In the genomic region with DNA sequence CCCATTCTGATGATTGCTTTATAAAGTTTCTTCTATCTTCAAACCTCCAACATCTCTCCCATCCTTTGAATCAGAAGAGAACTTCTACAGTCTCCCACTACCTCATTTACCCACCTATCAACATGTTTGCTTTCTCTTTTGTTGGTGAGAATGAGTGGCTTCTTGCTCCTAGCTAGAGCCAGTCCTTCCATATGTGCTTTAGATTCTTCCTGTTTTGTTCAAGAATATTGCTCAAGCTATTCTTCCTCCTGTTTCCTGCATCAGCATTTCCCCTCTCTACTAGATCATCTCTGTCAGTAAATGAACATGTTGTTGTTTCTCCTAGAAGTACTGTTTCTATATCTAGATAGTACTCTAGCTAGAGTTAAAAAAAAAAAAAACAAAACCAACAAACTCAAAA, we compare ENCODE assay signal across 13 cellular contexts. TPM values are rescaled to one million over a fixed set of nuclear protein-coding genes. Genes with fewer than 3 reads are reported as not detected.
DNase-seq lines count a peak whose midpoint lies in the region; ATAC-seq and TF ChIP-seq lines count a peak whose summit lies in the region.
"Had no signal": no experiment of that assay in that cellular context is flagged by ENCODE, and none has a peak within 500 bp of the region (broad histone marks: within the 10 kb centered on the region; RNA-seq: fewer than 3 reads in every experiment).

No MANE protein-coding gene starts in this region.

- DNase-seq in MV-4-11 (lab: John Stamatoyannopoulos, UW) (peak; percentile 76), caudate nucleus (lab: John Stamatoyannopoulos, UW) (no peak), naive B cell (no peak), glomerular visceral epithelial cell (ENCODE audit: extremely low spot score) (no peak), D341Med (ENCODE audit: low spot score) (no peak), mesendoderm (no peak)
- DNase-seq: anterior cingulate cortex; effector CD8-positive, alpha-beta T cell had no signal

- H3K4ac ChIP-seq in mesendoderm (ENCODE audit: low read depth, low read length): no peak overlapping the region

- peaks cover 4% of the 10 kb centered on the region; the same call in 1 of the 2 replicates for H3F3A ChIP-seq in DOHH2 (ENCODE audit: control insufficient read depth, insufficient read depth)

- no peak overlapping the region for H2BK15ac ChIP-seq in mesendoderm (replicated peaks; ENCODE audit: low read depth)

- H4K8ac ChIP-seq in mesendoderm (ENCODE audit: low read depth, low read length): no peak overlapping the region

- H3K9me2 ChIP-seq in DOHH2 (replicated peaks; ENCODE audit: control insufficient read depth, low read length): no peaks in the 10 kb centered on the region

- no peak overlapping the region for H4K5ac ChIP-seq in mesendoderm (ENCODE audit: low read length)

- no peak overlapping the region for H3K18ac ChIP-seq in mesendoderm (ENCODE audit: low read length)

- H3K27me3 ChIP-seq in DOHH2 (ENCODE audit: control insufficient read depth, low read length) (no peaks in the 10 kb centered on the region), mesendoderm (ENCODE audit: insufficient read depth, low read length, poor library complexity) (no peaks in the 10 kb centered on the region)

- ATAC-seq in naive B cell (ENCODE audit: low read depth in 2 of 2) (peak; percentile 41 to 43), esophagus mucosa (no peak)

- H2AK5ac ChIP-seq in mesendoderm (ENCODE audit: low read length): no peak overlapping the region

- H3K27ac ChIP-seq in DOHH2 (ENCODE audit: low read depth, low read length) (no peak overlapping the region), caudate nucleus (ENCODE audit: low read depth, low read length) (peak overlapping the region; percentile 9), mesendoderm (ENCODE audit: low read depth, low read length) (no peak overlapping the region)
- H3K27ac ChIP-seq: C4-2B, RWPE1 had no signal

- peaks cover 9 to 29% (median 17%) of the 10 kb centered on the region in 3 donors for H3K4me1 Mint-ChIP-seq in naive B cell

- H3K9ac ChIP-seq in mesendoderm (ENCODE audit: low read length): no peak overlapping the region

- no peak overlapping the region for H2BK5ac ChIP-seq in mesendoderm (ENCODE audit: low read length)

- H3K9me3 Mint-ChIP-seq in naive B cell: no peaks in the 10 kb centered on the region
- H3K9me3 Mint-ChIP-seq: mesothelial cell of epicardium had no signal

- H3K4me2 ChIP-seq in DOHH2 (ENCODE audit: low read length): peak overlapping the region; percentile 11; the same call in 1 of the 2 replicates
- H3K4me2 ChIP-seq in mesendoderm (ENCODE audit: low read length): no peak overlapping the region

- no peaks in the 10 kb centered on the region for H3K36me3 Mint-ChIP-seq in naive B cell
- H3K36me3 Mint-ChIP-seq: mesothelial cell of epicardium had no signal

- peaks cover 30% of the 10 kb centered on the region for H3K4me1 ChIP-seq in DOHH2 (ENCODE audit: control insufficient read depth, low read length)
- H3K4me1 ChIP-seq in mesendoderm (ENCODE audit: control insufficient read depth, low read depth, low read length): no peaks in the 10 kb centered on the region

- no peaks in the 10 kb centered on the region for H3K9me3 ChIP-seq in DOHH2 (ENCODE audit: control insufficient read depth, insufficient read depth, low read length)

- H3K4me3 ChIP-seq in DOHH2 (ENCODE audit: low read length) (no peak overlapping the region), mesendoderm (ENCODE audit: low read length) (no peak overlapping the region)

- H3K27me3 Mint-ChIP-seq in naive B cell: no peaks in the 10 kb centered on the region

- no peak overlapping the region for H3K4me3 Mint-ChIP-seq in naive B cell
- H3K4me3 Mint-ChIP-seq: mesothelial cell of epicardium had no signal

- H3K27ac Mint-ChIP-seq in naive B cell: no peak overlapping the region
- H3K27ac Mint-ChIP-seq: mesothelial cell of epicardium had no signal

- H3K36me3 ChIP-seq in DOHH2 (ENCODE audit: control insufficient read depth, low read length) (peaks cover 14% of the 10 kb centered on the region), mesendoderm (ENCODE audit: control insufficient read depth, insufficient read depth, low read length) (no peaks in the 10 kb centered on the region)

- H3K79me2 ChIP-seq in DOHH2 (ENCODE audit: control insufficient read depth, low read length) (peaks cover 99% of the 10 kb centered on the region), mesendoderm (ENCODE audit: control insufficient read depth, insufficient read depth, low read length) (no peaks in the 10 kb centered on the region)

- H3K23ac ChIP-seq in mesendoderm (ENCODE audit: low read length): no peak overlapping the region

- H3K79me1 ChIP-seq in mesendoderm (ENCODE audit: low read length): peaks cover 2% of the 10 kb centered on the region

- 0 out of 2 replicates have a peak, but pooled peaks cover 3% of the 10 kb centered on the region for H4K20me1 ChIP-seq in DOHH2 (ENCODE audit: control insufficient read depth, insufficient read depth, low read depth, low read length)

- no peak overlapping the region for H2BK120ac ChIP-seq in mesendoderm (ENCODE audit: low read depth, low read length)

- TF ChIP-seq CTCF in DOHH2 (IDR thresholded peaks at IDR 0.05; ENCODE audit: low read depth, low read length, poor library complexity, severe bottlenecking): no peak

- no peak overlapping the region for H3K56ac ChIP-seq in mesendoderm (ENCODE audit: low read length)

RNA-seq across cellular contexts. Expression of gene ATF6, which starts 6.3 kb away (rescaled TPM):
- 10 to 100 TPM; 12.0 to 15.3 (median 14.3) TPM for polyA plus RNA-seq in naive B cell (ENCODE audit: low read depth in 6 of 6)
- 11.4 TPM for total RNA-seq in esophagus mucosa
- polyA plus RNA-seq in mesendoderm (2013, experiment 1 of 2): 7.8 TPM
- polyA plus RNA-seq in mesendoderm (2013, experiment 2 of 2): 7.8 TPM

RNA-seq across cellular contexts. Expression of gene DUSP12, which starts 22.8 kb away (rescaled TPM):
- 100 to 1,000 TPM in 1 of 6 donors, 10 to 100 TPM in 5; 58.2 to 109 (median 66.5) TPM for polyA plus RNA-seq in naive B cell (ENCODE audit: low read depth in 6 of 6)
- total RNA-seq in esophagus mucosa: 13.0 TPM
- 43.9 TPM for polyA plus RNA-seq in mesendoderm (2013, experiment 1 of 2)
- 44.2 TPM for polyA plus RNA-seq in mesendoderm (2013, experiment 2 of 2)

RNA-seq across cellular contexts. Expression of gene FCRLB, which starts 51.1 kb away (rescaled TPM):
- polyA plus RNA-seq in naive B cell (ENCODE audit: low read depth in 6 of 6): 1 to 10 TPM; 3.9 to 7.3 (median 5.3) TPM
- 0.72 TPM for total RNA-seq in esophagus mucosa
- 0.20 TPM for polyA plus RNA-seq in mesendoderm (2013, experiment 1 of 2)
- 0.11 TPM for polyA plus RNA-seq in mesendoderm (2013, experiment 2 of 2)
